In genomic region chr4:184396001-184396400, GRCh38 we compare ENCODE assay signal across 8 cellular contexts.
DNase-seq lines count a peak whose midpoint lies in the region; ATAC-seq and TF ChIP-seq lines count a peak whose summit lies in the region.

No MANE protein-coding gene starts in this region.

- H3K36me3 Mint-ChIP-seq in endodermal cell (ENCODE audit: low read depth), result peaks cover 82% of the 10 kb centered on the region

- H3K9ac ChIP-seq in endodermal cell (ENCODE audit: extremely low read depth, low read length, poor library complexity, severe bottlenecking), result no peak overlapping the region

- H3K4me3 Mint-ChIP-seq in endodermal cell, result no peak overlapping the region

- H3K4me1 Mint-ChIP-seq in endodermal cell, result peaks cover under 1% of the 10 kb centered on the region

- no peaks in the 10 kb centered on the region for H3K27me3 Mint-ChIP-seq in endodermal cell (ENCODE audit: insufficient read depth)

- DNase-seq in fibroblast of villous mesenchyme (ENCODE audit: low read depth) (peak; percentile 89), prostate gland (ENCODE audit: low spot score) (no peak), right lobe of liver (no peak), endodermal cell (no peak)
- no peak for DNase-seq in stimulated activated naive CD4-positive, alpha-beta T cell (lab: John Stamatoyannopoulos, UW)

- no peaks in the 10 kb centered on the region for H3K36me3 ChIP-seq in prostate gland
- peaks cover 0 to 72% (median 16%) of the 10 kb centered on the region in 4 donors for H3K36me3 ChIP-seq in right lobe of liver
- H3K36me3 ChIP-seq in endodermal cell (ENCODE audit: control insufficient read depth, insufficient read depth, low read length), result peaks cover 11% of the 10 kb centered on the region

- TF ChIP-seq CTCF in fibroblast of villous mesenchyme (IDR thresholded peaks at IDR 0.05; ENCODE audit: insufficient read depth, low read depth, low read length) (no peak), prostate gland (IDR thresholded peaks at IDR 0.05) (no peak), right lobe of liver (IDR thresholded peaks at IDR 0.05) (no peak), endodermal cell (conservative IDR thresholded peaks at IDR 0.05) (no peak)

- peaks cover 6% of the 10 kb centered on the region for H3K4me1 ChIP-seq in prostate gland (replicated peaks)
- peaks cover 0 to 12% (median 1%) of the 10 kb centered on the region in 4 donors for H3K4me1 ChIP-seq in right lobe of liver
- H3K4me1 ChIP-seq in endodermal cell (ENCODE audit: control insufficient read depth, insufficient read depth, low read length), result peaks cover under 1% of the 10 kb centered on the region

- intact Hi-C loops in prostate gland (cut with DNase I) (no loop called here), right lobe of liver (cut with DNase I) (no loop called here)

- ATAC-seq in GM18498 (IDR thresholded peaks at IDR 0.05; ENCODE audit: unreplicated experiment), result peak; percentile 90
- ATAC-seq in GM21367 (IDR thresholded peaks at IDR 0.05; ENCODE audit: unreplicated experiment), result peak; percentile 90
- peak; percentile 82 for ATAC-seq in HG03442 (IDR thresholded peaks at IDR 0.05; ENCODE audit: unreplicated experiment)
- ATAC-seq in right lobe of liver, result no peak

- H3K9me3 Mint-ChIP-seq in endodermal cell, result no peaks in the 10 kb centered on the region

- TF ChIP-seq POLR2A in prostate gland (IDR thresholded peaks at IDR 0.05) (no peak), right lobe of liver (IDR thresholded peaks at IDR 0.05) (no peak)

- H3K27ac ChIP-seq in prostate gland (no peak overlapping the region), right lobe of liver (no peak overlapping the region), endodermal cell (ENCODE audit: low read depth, low read length) (no peak overlapping the region)

- 97% methylated on average over 14 of the region's 14 CpGs for WGBS in prostate gland
- 85% methylated on average over 2 of the region's 14 CpGs for WGBS in right lobe of liver (ENCODE audit: insufficient coverage, low coverage, low lambda C conversion rate, missing lambda C conversion rate)
- 96 to 100% methylated on average over 6 to 14 of the region's 14 CpGs for WGBS in endodermal cell (ENCODE audit: insufficient coverage in 1 of 2, insufficient read length in 1 of 2), 2 experiments

- no peaks in the 10 kb centered on the region for H3K9me3 ChIP-seq in prostate gland
- H3K9me3 ChIP-seq in right lobe of liver, result no peaks in the 10 kb centered on the region
- peaks cover 7% of the 10 kb centered on the region for H3K9me3 ChIP-seq in endodermal cell (ENCODE audit: control insufficient read depth, low read length)

- no peak overlapping the region for H3K4me3 ChIP-seq in fibroblast of villous mesenchyme (ENCODE audit: low read depth, low read length)
- H3K4me3 ChIP-seq in prostate gland, result no peak overlapping the region
- no peak overlapping the region for H3K4me3 ChIP-seq in right lobe of liver
- H3K4me3 ChIP-seq in endodermal cell (ENCODE audit: low read length), result no peak overlapping the region

- H3K27ac Mint-ChIP-seq in endodermal cell, result no peak overlapping the region

- H3K27me3 ChIP-seq in prostate gland (replicated peaks; ENCODE audit: insufficient read depth) (no peaks in the 10 kb centered on the region), right lobe of liver (no peaks in the 10 kb centered on the region), endodermal cell (ENCODE audit: control insufficient read depth, insufficient read depth, low read length, poor library complexity, severe bottlenecking) (no peaks in the 10 kb centered on the region)

Comparison
In these comparisons a context has a peak if more than half of its experiments do, and no peak if none do; other contexts are left out.
1. ATAC-seq: peak in GM18498 (single experiment), GM21367 (single experiment) and HG03442 (single experiment); none in right lobe of liver (0 of 4).